ENCODE assay signal across 33 cellular contexts in genomic region chr2:226452768-226453167, GRCh38.
"Had no signal": no experiment of that assay in that cellular context is flagged by ENCODE, and none has a peak within 500 bp of the region (broad histone marks: within the 10 kb centered on the region; RNA-seq: fewer than 3 reads in every experiment).

No MANE protein-coding gene starts in this region.

- H3K27ac ChIP-seq: adrenal gland, ascending aorta, cardiac muscle cell, VCaP had no signal

- H3K27me3 ChIP-seq: adrenal gland, ascending aorta, cardiac muscle cell had no signal

- DNase-seq: activated CD4-positive, alpha-beta memory T cell treated with anti-CD3 and anti-CD28 coated beads, Interleukin-2, amount 10 ng/mL, durations not matched to agents 7 days and 5 days; activated CD4-positive, alpha-beta T cell treated with anti-CD3 and anti-CD28 coated beads for 1 hour; activated CD4-positive, alpha-beta T cell treated with anti-CD3 and anti-CD28 coated beads for 36 hours; activated CD4-positive, alpha-beta T cell treated with anti-CD3 and anti-CD28 coated beads for 48 hours; activated CD4-positive, alpha-beta T cell treated with anti-CD3 and anti-CD28 coated beads, Interleukin-2, amount 10 ng/mL, durations not matched to agents 7 days and 5 days; activated CD4-positive, alpha-beta T cell treated with anti-CD3 and anti-CD28 coated beads, Interleukin-2, amount 50 U/mL, for 48 hours; activated CD4-positive, CD25-positive, alpha-beta regulatory T cell; activated CD8-positive, alpha-beta memory T cell treated with anti-CD3 and anti-CD28 coated beads for 24 hours; activated CD8-positive, alpha-beta memory T cell treated with anti-CD3 and anti-CD28 coated beads, Interleukin-2, amount 10 ng/mL, durations not matched to agents 7 days and 5 days; activated CD8-positive, alpha-beta memory T cell treated with anti-CD3 and anti-CD28 coated beads, Interleukin-2, amount 50 U/mL, for 48 hours; activated CD8-positive, alpha-beta T cell treated with anti-CD3 and anti-CD28 coated beads, Interleukin-2, amount 10 ng/mL, durations not matched to agents 7 days and 5 days; activated effector memory CD4-positive, alpha-beta T cell treated with anti-CD3 and anti-CD28 coated beads, Interleukin-2, amount 50 U/mL, for 16 hours; activated gamma-delta T cell treated with Interleukin-2 at 50 U/mL for 16 hours; activated naive CD4-positive, alpha-beta T cell; activated naive CD4-positive, alpha-beta T cell treated with anti-CD3 and anti-CD28 coated beads for 36 hours; activated naive CD4-positive, alpha-beta T cell treated with anti-CD3 and anti-CD28 coated beads, Interleukin-2, amount 50 U/mL, for 16 hours; activated naive CD8-positive, alpha-beta T cell treated with anti-CD3 and anti-CD28 coated beads for 36 hours; activated T-cell treated with anti-CD3 and anti-CD28 coated beads, Interleukin-2, amount 50 U/mL, for 24 hours; activated T-cell treated with anti-CD3 and anti-CD28 coated beads, Interleukin-2, amount 50 U/mL, for 48 hours; adrenal gland; amygdala; anterior cingulate cortex; caudate nucleus; cerebellar nuclear complex; T-helper 2 cell; T-helper 9 cell had no signal

- H3K4me3 ChIP-seq: adrenal gland, ascending aorta, cardiac muscle cell had no signal

- H3K36me3 ChIP-seq: adrenal gland, ascending aorta, cardiac muscle cell had no signal

- FAIRE-seq: bronchial epithelial cell had no signal

- H3K4me1 ChIP-seq: adrenal gland, ascending aorta had no signal

- ATAC-seq: activated CD4-positive, alpha-beta T cell treated with anti-CD3 and anti-CD28 coated beads for 36 hours; activated CD4-positive, CD25-positive, alpha-beta regulatory T cell treated with anti-CD3 and anti-CD28 coated beads, Interleukin-2, amount 50 U/mL, for 24 hours; activated CD8-positive, alpha-beta memory T cell treated with anti-CD3 and anti-CD28 coated beads, Interleukin-2, amount 10 ng/mL, durations not matched to agents 7 days and 5 days; activated CD8-positive, alpha-beta T cell treated with anti-CD3 and anti-CD28 coated beads, Interleukin-2, amount 10 ng/mL, durations not matched to agents 7 days and 5 days; activated naive CD4-positive, alpha-beta T cell treated with anti-CD3 and anti-CD28 coated beads, Interleukin-2, amount 50 U/mL, for 72 hours; activated T-helper 17 cell treated with anti-CD3 and anti-CD28 coated beads, Interleukin-2, amount 50 U/mL, for 72 hours had no signal
